23 cellular contexts compared by ENCODE assay signal in genomic region chr1:164953095-164953494, GRCh38.
DNase-seq lines count a peak whose midpoint lies in the region; ATAC-seq and TF ChIP-seq lines count a peak whose summit lies in the region.
"Had no signal": no experiment of that assay in that cellular context is flagged by ENCODE, and none has a peak within 500 bp of the region (broad histone marks: within the 10 kb centered on the region; RNA-seq: fewer than 3 reads in every experiment).

No MANE protein-coding gene starts in this region.

- no peaks in the 10 kb centered on the region for H3K27me3 ChIP-seq in left ventricle myocardium inferior (ENCODE audit: low read depth)
- no peaks in the 10 kb centered on the region for H3K27me3 ChIP-seq in endodermal cell (ENCODE audit: control insufficient read depth, insufficient read depth, low read length, poor library complexity, severe bottlenecking)
- H3K27me3 ChIP-seq in left lung: no peaks in the 10 kb centered on the region
- H3K27me3 ChIP-seq: body of pancreas, gastroesophageal sphincter, SJSA1, tibial nerve had no signal

- H3K27me3 Mint-ChIP-seq in endodermal cell (ENCODE audit: insufficient read depth): no peaks in the 10 kb centered on the region
- no peaks in the 10 kb centered on the region for H3K27me3 Mint-ChIP-seq in nephron (ENCODE audit: low read depth)
- H3K27me3 Mint-ChIP-seq: activated naive CD8-positive, alpha-beta T cell treated with anti-CD3 and anti-CD28 coated beads for 36 hours had no signal

- intact Hi-C loops in left ventricle myocardium inferior (cut with micrococcal nuclease) (no loop called here), cardiac septum (cut with DNase I) (no loop called here), left lung (cut with DNase I) (no loop called here)

- no peak overlapping the region for H3K4me3 ChIP-seq in left ventricle myocardium inferior
- H3K4me3 ChIP-seq in endodermal cell (ENCODE audit: low read length): no peak overlapping the region
- H3K4me3 ChIP-seq in left lung: no peak overlapping the region
- H3K4me3 ChIP-seq: body of pancreas, gastroesophageal sphincter, SJSA1, tibial nerve had no signal

- H3K27ac Mint-ChIP-seq in endodermal cell (no peak overlapping the region), nephron (peak overlapping the region in 1 of 3 experiments; percentile 32)
- H3K27ac Mint-ChIP-seq: activated naive CD8-positive, alpha-beta T cell treated with anti-CD3 and anti-CD28 coated beads for 36 hours; naive thymus-derived CD4-positive, alpha-beta T cell; T-helper 2 cell treated with Interferon-gamma antibody and Interleukin-4, amounts not matched to agents 5 μg/mL and 100 μg/mL, for 36 hours had no signal

- H3K4me1 ChIP-seq in left ventricle myocardium inferior (peaks cover 32% of the 10 kb centered on the region), endodermal cell (ENCODE audit: control insufficient read depth, insufficient read depth, low read length) (no peaks in the 10 kb centered on the region), left lung (no peaks in the 10 kb centered on the region)
- H3K4me1 ChIP-seq: body of pancreas, SJSA1, tibial nerve had no signal

- H3K4me3 Mint-ChIP-seq in endodermal cell: no peak overlapping the region
- H3K4me3 Mint-ChIP-seq in nephron: no peak overlapping the region
- H3K4me3 Mint-ChIP-seq: activated naive CD8-positive, alpha-beta T cell treated with anti-CD3 and anti-CD28 coated beads for 36 hours; naive thymus-derived CD4-positive, alpha-beta T cell; T-helper 2 cell treated with Interferon-gamma antibody and Interleukin-4, amounts not matched to agents 5 μg/mL and 100 μg/mL, for 36 hours had no signal

- H3K9ac ChIP-seq in endodermal cell (ENCODE audit: extremely low read depth, low read length, poor library complexity, severe bottlenecking): no peak overlapping the region

- TF ChIP-seq CTCF in left ventricle myocardium inferior (IDR thresholded peaks at IDR 0.05; ENCODE audit: borderline replicate concordance) (peak; percentile 27), endodermal cell (conservative IDR thresholded peaks at IDR 0.05) (peak; percentile 57), nephron (IDR thresholded peaks at IDR 0.05; ENCODE audit: unreplicated experiment in 3 of 3) (peak in 2 of 3 experiments; percentile 19 to 32), left lung (IDR thresholded peaks at IDR 0.05) (no peak)

- H3K4me1 Mint-ChIP-seq in endodermal cell: peaks cover 4% of the 10 kb centered on the region
- H3K4me1 Mint-ChIP-seq in nephron: peaks cover 21% of the 10 kb centered on the region
- H3K4me1 Mint-ChIP-seq: activated naive CD8-positive, alpha-beta T cell treated with anti-CD3 and anti-CD28 coated beads for 36 hours; naive thymus-derived CD4-positive, alpha-beta T cell had no signal

- H3K9me3 ChIP-seq in left ventricle myocardium inferior (replicated peaks) (peaks cover 12% of the 10 kb centered on the region), endodermal cell (ENCODE audit: control insufficient read depth, low read length) (peaks cover 18% of the 10 kb centered on the region), left lung (peaks cover 0 to 6% of the 10 kb centered on the region in 2 donors)
- H3K9me3 ChIP-seq: SJSA1 had no signal

- no peak overlapping the region for H3K27ac ChIP-seq in left ventricle myocardium inferior (replicated peaks)
- no peak overlapping the region for H3K27ac ChIP-seq in endodermal cell (ENCODE audit: low read depth, low read length)
- H3K27ac ChIP-seq in left lung: no peak overlapping the region
- H3K27ac ChIP-seq: body of pancreas, epithelial cell of prostate, SJSA1, tibial nerve had no signal

- H3K9me3 Mint-ChIP-seq in endodermal cell (peaks cover 19% of the 10 kb centered on the region), nephron (peaks cover 14% of the 10 kb centered on the region)

- H3K36me3 ChIP-seq in left ventricle myocardium inferior (no peaks in the 10 kb centered on the region), endodermal cell (ENCODE audit: control insufficient read depth, insufficient read depth, low read length) (no peaks in the 10 kb centered on the region), left lung (no peaks in the 10 kb centered on the region)
- H3K36me3 ChIP-seq: gastroesophageal sphincter, SJSA1, tibial nerve had no signal

- no peak for DNase-seq in left ventricle myocardium inferior
- DNase-seq in cardiac septum (ENCODE audit: low spot score): no peak
- no peak for DNase-seq in endodermal cell
- DNase-seq in activated CD4-positive, alpha-beta T cell treated with anti-CD3 and anti-CD28 coated beads, Interleukin-2, amount 50 U/mL, for 4 hours: no peak
- no peak for DNase-seq in dermis blood vessel endothelial cell
- DNase-seq in left lung: no peak
- DNase-seq: activated CD4-positive, CD25-positive, alpha-beta regulatory T cell treated with anti-CD3 and anti-CD28 coated beads, Interleukin-2, amount 50 U/mL, for 72 hours; activated naive CD8-positive, alpha-beta T cell treated with anti-CD3 and anti-CD28 coated beads for 36 hours; body of pancreas; GOT3; MM.1S; naive thymus-derived CD4-positive, alpha-beta T cell; NCI-H1930; NCI-H510A treated with DMSO at 0.1 percent for 48 hours; retina; stimulated activated naive CD4-positive, alpha-beta T cell had no signal

- H3K36me3 Mint-ChIP-seq in endodermal cell (ENCODE audit: low read depth) (no peaks in the 10 kb centered on the region), nephron (ENCODE audit: low read depth) (peaks cover 9% of the 10 kb centered on the region)
- H3K36me3 Mint-ChIP-seq: activated naive CD8-positive, alpha-beta T cell treated with anti-CD3 and anti-CD28 coated beads for 36 hours had no signal

- ATAC-seq in HG03565 (IDR thresholded peaks at IDR 0.05; ENCODE audit: unreplicated experiment) (no peak), left lung (no peak)
- ATAC-seq: body of pancreas; gastroesophageal sphincter; naive thymus-derived CD4-positive, alpha-beta T cell had no signal

- WGBS in endodermal cell (ENCODE audit: insufficient coverage in 1 of 2, insufficient read length in 1 of 2), 2 experiments: 80 to 93% methylated on average over 1 of the region's 1 CpG

Comparison
In these comparisons a context has a peak if more than half of its experiments do, and no peak if none do; other contexts are left out.
1. CTCF ChIP-seq: peak in left ventricle myocardium inferior (single experiment), endodermal cell (single experiment) and nephron (2 of 3); none in left lung (0 of 2).